Comparison of ENCODE assay signal across 8 cellular contexts in the genomic region with DNA sequence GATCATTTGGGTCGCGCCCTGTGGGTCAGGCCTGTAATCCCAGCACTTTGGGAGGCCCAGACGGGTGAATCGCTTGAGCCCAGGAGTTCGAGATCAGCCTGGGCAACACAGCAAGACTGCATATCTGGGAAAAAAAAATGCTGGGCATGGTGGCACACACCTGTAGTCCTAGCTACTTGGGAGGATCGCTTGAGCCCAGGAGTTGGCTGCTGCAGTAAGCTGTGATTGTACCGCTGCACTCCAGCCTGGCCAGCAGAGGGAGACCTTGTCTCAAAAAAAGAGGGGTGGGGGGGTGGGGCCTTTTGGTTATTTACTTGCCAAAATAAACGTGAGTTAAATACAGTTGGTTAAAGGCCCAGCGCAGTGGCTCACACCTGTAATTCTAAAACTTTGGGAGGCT. TPM values are rescaled to one million over a fixed set of nuclear protein-coding genes. Genes with fewer than 3 reads are reported as not detected.
DNase-seq lines count a peak whose midpoint lies in the region; ATAC-seq and TF ChIP-seq lines count a peak whose summit lies in the region.

No MANE protein-coding gene starts in this region.

- H3K36me3 Mint-ChIP-seq in T-helper 17 cell (ENCODE audit: low read depth) = no peaks in the 10 kb centered on the region

- BruUV-seq in A673 (replicated peaks; lab: Mats Ljungman, UMichigan) = no TSS peak

- ATAC-seq in T-helper 17 cell (peak; percentile 62), HG03432 (IDR thresholded peaks at IDR 0.05; ENCODE audit: unreplicated experiment) (no peak)

- intact Hi-C loops in A673 (cut with micrococcal nuclease; ENCODE audit: unreplicated experiment) = no loop called here

- H3K4me3 Mint-ChIP-seq in T-helper 17 cell = no peak overlapping the region

- H3K36me3 ChIP-seq in A673 (ENCODE audit: insufficient read depth, low read length, poor library complexity, severe bottlenecking) = peaks cover 2% of the 10 kb centered on the region

- H3K9me3 ChIP-seq in A673 (ENCODE audit: low read depth, low read length, poor library complexity, severe bottlenecking) = peaks cover 9% of the 10 kb centered on the region
- H3K9me3 ChIP-seq in T-helper 17 cell (ENCODE audit: control insufficient read depth, low read length, poor library complexity, severe bottlenecking) = peaks cover 10% of the 10 kb centered on the region

- CTCF ChIA-PET in A673 (lab: Charles Lee) = interaction anchor here (0.6 to 0.7 kb wide), 4 partner anchors 16 to 114 kb away, joined by 6 to 7 read pairs (median 6); no protein-coding TSS in a partner anchor

- no peaks in the 10 kb centered on the region for H3K4me1 Mint-ChIP-seq in T-helper 17 cell

- no peaks in the 10 kb centered on the region for H3K27me3 ChIP-seq in A673 (replicated peaks; ENCODE audit: insufficient read depth, low read depth, low read length, poor library complexity)

- no peak overlapping the region for H3K27ac Mint-ChIP-seq in T-helper 17 cell

- no peaks in the 10 kb centered on the region for H3K27me3 Mint-ChIP-seq in T-helper 17 cell

- no peak overlapping the region for H3K27ac ChIP-seq in A673 (ENCODE audit: low read depth, low read length, poor library complexity, severe bottlenecking)

- no peak for TF ChIP-seq POLR2A in erythroblast (IDR thresholded peaks at IDR 0.05; ENCODE audit: low read length)

- DNase-seq in A673 (ENCODE audit: low spot score) = peak; percentile 43
- peak in 2 of 3 donors; percentile 18 to 25 for DNase-seq in T-helper 17 cell
- peak; percentile 69 to 71 for DNase-seq in erythroblast (lab: John Stamatoyannopoulos, UW)
- no peak for DNase-seq in GDM1 (lab: John Stamatoyannopoulos, UW)
- DNase-seq in NCI-H1105 (lab: John Stamatoyannopoulos, UW) = no peak
- DNase-seq in NCI-H226 = no peak

- H3K4me3 ChIP-seq in A673 (ENCODE audit: low read depth, low read length, poor library complexity, severe bottlenecking) = no peak overlapping the region

- no peaks in the 10 kb centered on the region for H3K4me1 ChIP-seq in A673 (ENCODE audit: insufficient read depth, low read length, poor library complexity, severe bottlenecking)

- peak; percentile 36; the same call in 1 of the 2 replicates for TF ChIP-seq CTCF in A673 (conservative IDR thresholded peaks at IDR 0.05; ENCODE audit: low read depth, low read length)
- peak; percentile 10; the same call in 1 of the 2 replicates for TF ChIP-seq CTCF in GM12874 (IDR thresholded peaks at IDR 0.05; ENCODE audit: insufficient read depth, low read depth, low read length)

- POLR2A ChIA-PET in A673 (lab: Charles Lee; ENCODE audit: low non-redundant PET) = interaction anchor here (0.6 kb wide), 1 partner anchor 32 kb away, joined by 10 read pairs; no protein-coding TSS in a partner anchor

RNA-seq across cellular contexts. Expression of a gene that starts 9.8 kb away (rescaled TPM):
- 44.8 and 50.5 TPM in 2 replicates for total RNA-seq in A673 (2021)
- total RNA-seq in T-helper 17 cell = 10 to 100 TPM; 13.4 to 15.0 TPM

RNA-seq across cellular contexts. Expression of a gene that starts 36.0 kb away (rescaled TPM):
- total RNA-seq in A673 (2021) = 25.0 and 27.4 TPM in 2 replicates
- 10 to 100 TPM; 30.4 to 41.0 TPM for total RNA-seq in T-helper 17 cell

RNA-seq across cellular contexts. Expression of a gene that starts 59.9 kb away (rescaled TPM):
- total RNA-seq in A673 (2021) = 11.9 and 12.5 TPM in 2 replicates
- total RNA-seq in T-helper 17 cell = 1 to 10 TPM; 5.6 to 6.6 TPM

Comparison
In these comparisons a context has a peak if more than half of its experiments do, and no peak if none do; other contexts are left out.
1. DNase-seq: peak in A673 (single experiment), T-helper 17 cell (2 of 3) and erythroblast (2 of 2); none in GDM1 (single experiment), NCI-H1105 (single experiment) and NCI-H226 (single experiment).